In the genomic region with DNA sequence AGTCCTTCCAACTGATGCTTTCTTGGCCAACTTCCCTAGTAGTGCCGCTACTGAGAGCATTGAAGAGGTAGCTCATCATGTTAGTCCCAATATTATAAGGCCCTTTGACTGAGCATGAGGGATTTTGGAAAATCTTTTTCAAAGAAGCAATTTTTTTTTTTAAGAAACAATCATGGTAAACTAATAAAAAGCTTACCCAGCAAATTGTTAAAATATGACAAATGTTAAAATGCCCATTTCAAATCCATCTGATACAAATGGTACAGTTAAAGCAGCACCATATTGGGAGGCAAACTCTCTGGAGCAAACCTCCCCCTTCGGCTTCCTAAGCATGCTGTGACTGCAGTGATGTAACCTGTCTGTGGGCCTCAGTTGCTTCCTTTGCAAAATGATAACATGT, we compare ENCODE assay signal across 10 cellular contexts.
"Had no signal": no experiment of that assay in that cellular context is flagged by ENCODE, and none has a peak within 500 bp of the region (broad histone marks: within the 10 kb centered on the region; RNA-seq: fewer than 3 reads in every experiment).

No MANE protein-coding gene starts in this region.

- H2AFZ ChIP-seq: GM23248, GM23338 had no signal

- H3K27ac ChIP-seq: GM23248 had no signal

- DNase-seq: GM23248, GOT3, H7, H9, HCEC 1CT, HFFc6 had no signal

- H3K9me3 ChIP-seq: HAP-1 had no signal

- FAIRE-seq: H1 had no signal

- H3K9ac ChIP-seq: GM23248 had no signal

- H3K4me2 ChIP-seq: GM23338 had no signal

- H3K4me3 ChIP-seq: GM23248, GM23338, HAP-1 had no signal

- H3K36me3 ChIP-seq: HAP-1 had no signal

- ATAC-seq: GM23338, HCT116 had no signal
